1 cellular context compared by ENCODE assay signal in genomic region chr1:52603680-52604501, GRCh38.
TF ChIP-seq lines count a peak whose summit lies in the region.

No MANE protein-coding gene starts in this region.

TF ChIP-seq in GM12878, 131 proteins besides CTCF, POLR2A, EP300 and RAD21 (continued from another document):
- TF ChIP-seq ZBTB33 (IDR thresholded peaks at IDR 0.05) (no peak), E2F8 (IDR thresholded peaks at IDR 0.05; ENCODE audit: low read depth, partially characterized antibody) (no peak), BHLHE40 (IDR thresholded peaks at IDR 0.05; ENCODE audit: borderline replicate concordance in 1 of 2, low read depth in 2 of 2, low read length in 1 of 2) (no peak), TAF1 (IDR thresholded peaks at IDR 0.05; ENCODE audit: borderline replicate concordance, low read depth, low read length) (no peak), SREBF2 (IDR thresholded peaks at IDR 0.05; ENCODE audit: low read length) (no peak), FOXM1 (IDR thresholded peaks at IDR 0.05; ENCODE audit: low read depth, low read length) (no peak), ATF7 (IDR thresholded peaks at IDR 0.05; ENCODE audit: low read depth) (peak; percentile 64), TBL1XR1 (IDR thresholded peaks at IDR 0.05; ENCODE audit: low read depth, low read length) (no peak), SMAD5 (IDR thresholded peaks at IDR 0.05; ENCODE audit: low read depth) (no peak), CHD4 (IDR thresholded peaks at IDR 0.05) (no peak), NFXL1 (IDR thresholded peaks at IDR 0.05; ENCODE audit: borderline replicate concordance) (no peak), RAD51 (IDR thresholded peaks at IDR 0.05) (no peak), MEF2B (IDR thresholded peaks at IDR 0.05; ENCODE audit: partially characterized antibody, poor library complexity, severe bottlenecking) (peak; percentile 82), EZH2 (IDR thresholded peaks at IDR 0.05; ENCODE audit: borderline replicate concordance, control insufficient read depth, low read depth, low read length) (no peak), CREM (IDR thresholded peaks at IDR 0.05; ENCODE audit: low read depth) (no peak), HDAC2 (IDR thresholded peaks at IDR 0.05) (no peak), STAT1 (conservative IDR thresholded peaks at IDR 0.05) (no peak), DPF2 (IDR thresholded peaks at IDR 0.05) (peak; percentile 39; the same call in 1 of the 2 replicates)
TF ChIP-seq in GM12878: peak in this region for 11.
